In the genomic region with DNA sequence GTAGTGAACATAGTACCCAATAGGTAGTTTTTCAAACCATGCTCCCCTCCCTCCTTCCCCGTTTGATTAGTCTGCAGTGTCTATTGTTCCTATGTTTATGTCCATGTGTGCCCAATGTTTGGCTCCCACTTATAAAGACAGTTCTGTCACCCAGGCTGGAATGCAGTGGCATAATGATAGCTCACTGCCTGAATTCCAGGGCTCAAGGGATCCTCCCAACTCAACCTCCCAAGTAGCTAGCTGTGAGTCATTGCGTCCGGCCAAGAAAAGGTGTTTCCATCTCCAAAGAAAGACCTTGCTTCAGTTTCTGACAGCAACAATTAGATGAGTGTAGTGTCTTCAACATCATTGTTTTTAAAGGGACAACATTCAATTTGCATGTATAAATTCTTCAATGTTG, we compare ENCODE assay signal across 26 cellular contexts.
A peak's percentile ranks its signal among the peaks of the same experiment; 100 is the strongest.
DNase-seq lines count a peak whose midpoint lies in the region; ATAC-seq, FAIRE-seq and TF ChIP-seq lines count a peak whose summit lies in the region.
"Had no signal": no experiment of that assay in that cellular context is flagged by ENCODE, and none has a peak within 500 bp of the region (broad histone marks: within the 10 kb centered on the region; RNA-seq: fewer than 3 reads in every experiment).

No MANE protein-coding gene starts in this region.

- no peak overlapping the region for H3K27ac ChIP-seq in HEK293 (ENCODE audit: extremely low read depth, low read depth, low read length)
- no peak overlapping the region for H3K27ac ChIP-seq in H1 (ENCODE audit: low read depth, low read length)
- H3K27ac ChIP-seq in ascending aorta: no peak overlapping the region
- no peak overlapping the region for H3K27ac ChIP-seq in naive thymus-derived CD4-positive, alpha-beta T cell (ENCODE audit: low read depth, low read length)
- H3K27ac ChIP-seq: A549; BLaER1 treated with 17β-estradiol and CSF1 and Interleukin-3, amounts not matched to agents 10 nM and 100 nM; GM23248 had no signal

- H3K27me3 ChIP-seq in H1 (replicated peaks in 1 of 4; ENCODE audit: control insufficient read depth in 3 of 4, extremely low read depth in 1 of 4, insufficient read depth in 3 of 4, low read length in 3 of 4) (no peaks in the 10 kb centered on the region), ascending aorta (no peaks in the 10 kb centered on the region)
- H3K27me3 ChIP-seq in naive thymus-derived CD4-positive, alpha-beta T cell (ENCODE audit: control insufficient read depth in 2 of 2, insufficient read depth in 2 of 2, low read length in 2 of 2): no peaks in the 10 kb centered on the region
- H3K27me3 ChIP-seq: BLaER1 treated with 17β-estradiol and CSF1 and Interleukin-3, amounts not matched to agents 10 nM and 100 nM had no signal

- H2AK5ac ChIP-seq in H1 (ENCODE audit: low read depth, low read length): no peak overlapping the region

- no peak for TF ChIP-seq POLR2A in H1 (IDR thresholded peaks at IDR 0.05; ENCODE audit: control extremely low read depth in 1 of 2, low read depth in 2 of 2, low read length in 2 of 2)

- H4K5ac ChIP-seq in H1 (ENCODE audit: insufficient read length, low read depth, low read length): no peak overlapping the region

- no peaks in the 10 kb centered on the region for H3K4me1 Mint-ChIP-seq in naive thymus-derived CD4-positive, alpha-beta T cell
- H3K4me1 Mint-ChIP-seq: CD14-positive monocyte; CD8-positive, alpha-beta memory T cell; H9 had no signal

- H3K18ac ChIP-seq in H1 (ENCODE audit: extremely low read depth, low read length): no peak overlapping the region

- no peak overlapping the region for H3K4me3 Mint-ChIP-seq in naive thymus-derived CD4-positive, alpha-beta T cell
- H3K4me3 Mint-ChIP-seq: CD14-positive monocyte; CD4-positive, alpha-beta T cell; CD8-positive, alpha-beta memory T cell; H9; HFFc6 had no signal

- WGBS in H1 (ENCODE audit: extremely low coverage in 1 of 2, insufficient coverage in 1 of 2, insufficient read length in 1 of 2, insufficient replicate concordance in 2 of 2, low coverage in 1 of 2, low lambda C conversion rate in 2 of 2, missing lambda C conversion rate in 1 of 2), 2 experiments: 98% methylated on average over 3 of the region's 3 CpGs; no CpG with 5 or more reads in 1 of the 2 experiments

- H3K27ac Mint-ChIP-seq in naive thymus-derived CD4-positive, alpha-beta T cell: no peak overlapping the region
- H3K27ac Mint-ChIP-seq: CD14-positive monocyte; CD4-positive, alpha-beta T cell; CD8-positive, alpha-beta memory T cell; HFFc6 had no signal

- no peak overlapping the region for H4K91ac ChIP-seq in H1 (replicated peaks; ENCODE audit: insufficient read length, low read length)

- H2BK5ac ChIP-seq in H1 (ENCODE audit: low read depth, low read length): no peak overlapping the region

- H3K9ac ChIP-seq in H1 (replicated peaks in 1 of 4; ENCODE audit: extremely low read depth in 1 of 4, low read depth in 3 of 4, low read length in 3 of 4): no peak overlapping the region
- H3K9ac ChIP-seq: BLaER1 treated with 17β-estradiol and CSF1 and Interleukin-3, amounts not matched to agents 10 nM and 100 nM; GM23248 had no signal

- no peak overlapping the region for H4K8ac ChIP-seq in H1 (ENCODE audit: extremely low read depth, insufficient read depth, low read length)

- H3K56ac ChIP-seq in H1 (replicated peaks; ENCODE audit: insufficient read length, low read depth, low read length): no peak overlapping the region

- CTCF ChIA-PET in HEK293 (lab: Yijun Ruan, JAX) (no interaction called here), H1 (lab: Charles Lee; ENCODE audit: partially characterized antibody) (interaction anchor here (0.8 to 1.3 kb wide), 2 partner anchors 13 to 64 kb away, joined by 3 to 5 read pairs; no protein-coding TSS in a partner anchor)
- CTCF ChIA-PET in naive thymus-derived CD4-positive, alpha-beta T cell (lab: Charles Lee): no interaction called here

- no peaks in the 10 kb centered on the region for H3K79me2 ChIP-seq in H1 (ENCODE audit: control insufficient read depth in 1 of 2, insufficient read depth in 2 of 2, low read length in 2 of 2)

- no peak overlapping the region for H2BK12ac ChIP-seq in H1 (ENCODE audit: low read depth, low read length)

- H3K36me3 ChIP-seq in HEK293 (ENCODE audit: control insufficient read depth in 2 of 2, insufficient read depth in 1 of 2, low read length in 2 of 2): no peaks in the 10 kb centered on the region
- no peaks in the 10 kb centered on the region for H3K36me3 ChIP-seq in H1 (ENCODE audit: control insufficient read depth in 2 of 4, insufficient read depth in 4 of 4, low read length in 3 of 4)
- no peaks in the 10 kb centered on the region for H3K36me3 ChIP-seq in ascending aorta
- H3K36me3 ChIP-seq in naive thymus-derived CD4-positive, alpha-beta T cell (ENCODE audit: control insufficient read depth in 2 of 3, insufficient read depth in 3 of 3, low read length in 3 of 3): no peaks in the 10 kb centered on the region
- H3K36me3 ChIP-seq: BE2C; BLaER1 treated with 17β-estradiol and CSF1 and Interleukin-3, amounts not matched to agents 10 nM and 100 nM had no signal

- no peak overlapping the region for H3K23ac ChIP-seq in H1 (ENCODE audit: insufficient read length)

- no peaks in the 10 kb centered on the region for H3K23me2 ChIP-seq in H1 (ENCODE audit: low read depth, low read length)

- no peak overlapping the region for H3K4me2 ChIP-seq in H1 (ENCODE audit: insufficient read depth in 1 of 2, low read depth in 2 of 2, low read length in 2 of 2)
- H3K4me2 ChIP-seq: A549; BLaER1 treated with 17β-estradiol and CSF1 and Interleukin-3, amounts not matched to agents 10 nM and 100 nM had no signal

- no peak overlapping the region for H3K14ac ChIP-seq in H1 (ENCODE audit: insufficient read length)

- H3K4me1 ChIP-seq in HEK293 (ENCODE audit: control insufficient read depth, insufficient read depth, low read length): peaks cover 10% of the 10 kb centered on the region
- no peaks in the 10 kb centered on the region for H3K4me1 ChIP-seq in H1 (replicated peaks in 1 of 4; ENCODE audit: control insufficient read depth in 3 of 4, insufficient read depth in 4 of 4, low read length in 3 of 4)
- H3K4me1 ChIP-seq in ascending aorta: no peaks in the 10 kb centered on the region
- no peaks in the 10 kb centered on the region for H3K4me1 ChIP-seq in naive thymus-derived CD4-positive, alpha-beta T cell (ENCODE audit: control insufficient read depth in 2 of 2, insufficient read depth in 2 of 2, low read length in 2 of 2)
- H3K4me1 ChIP-seq: A549; BE2C; BLaER1 treated with 17β-estradiol and CSF1 and Interleukin-3, amounts not matched to agents 10 nM and 100 nM had no signal

- no peak for TF ChIP-seq EP300 in H1 (IDR thresholded peaks at IDR 0.05; ENCODE audit: borderline replicate concordance in 1 of 2, low read depth in 2 of 2, low read length in 2 of 2)

- H3K9me3 ChIP-seq in HEK293 (ENCODE audit: control insufficient read depth, insufficient read depth, low read depth, low read length): no peaks in the 10 kb centered on the region
- H3K9me3 ChIP-seq in H1 (ENCODE audit: insufficient read depth in 2 of 2, low read depth in 1 of 2, low read length in 1 of 2): no peaks in the 10 kb centered on the region
- H3K9me3 ChIP-seq in ascending aorta: no peaks in the 10 kb centered on the region
- no peaks in the 10 kb centered on the region for H3K9me3 ChIP-seq in naive thymus-derived CD4-positive, alpha-beta T cell (ENCODE audit: control insufficient read depth in 2 of 3, low read length in 3 of 3)
- H3K9me3 ChIP-seq: A549; BE2C; BLaER1 treated with 17β-estradiol and CSF1 and Interleukin-3, amounts not matched to agents 10 nM and 100 nM had no signal

- H3K27me3 Mint-ChIP-seq in naive thymus-derived CD4-positive, alpha-beta T cell: peaks cover 0 to 3% (median 0%) of the 10 kb centered on the region in 5 donors
- H3K27me3 Mint-ChIP-seq: CD4-positive, alpha-beta T cell; CD8-positive, alpha-beta memory T cell had no signal

- ATAC-seq in naive thymus-derived CD4-positive, alpha-beta T cell: no peak
- ATAC-seq: A549, HCT116 had no signal

- intact Hi-C loops in ascending aorta (cut with DNase I): no loop called here
- intact Hi-C loops in naive thymus-derived CD4-positive, alpha-beta T cell (cut with micrococcal nuclease): no loop called here

- FAIRE-seq in H1 (lab: Jason Lieb, UNC) (no peak), urothelium cell line (lab: Jason Lieb, UNC) (no peak)
- FAIRE-seq: A549, D721Med, GM12891, GM18507 had no signal

- no peaks in the 10 kb centered on the region for H4K20me1 ChIP-seq in H1 (replicated peaks in 1 of 2; ENCODE audit: control insufficient read depth in 1 of 2, insufficient read depth in 2 of 2, low read length in 2 of 2)
- H4K20me1 ChIP-seq: BLaER1 treated with 17β-estradiol and CSF1 and Interleukin-3, amounts not matched to agents 10 nM and 100 nM had no signal

- H2BK20ac ChIP-seq in H1 (ENCODE audit: low read length): no peak overlapping the region

- H3K36me3 Mint-ChIP-seq in naive thymus-derived CD4-positive, alpha-beta T cell: no peaks in the 10 kb centered on the region
- H3K36me3 Mint-ChIP-seq: CD14-positive monocyte; CD8-positive, alpha-beta memory T cell had no signal

- peaks cover 0 to 9% (median 0%) of the 10 kb centered on the region in 11 donors for H3K9me3 Mint-ChIP-seq in naive thymus-derived CD4-positive, alpha-beta T cell
- H3K9me3 Mint-ChIP-seq: HFFc6 had no signal

- H2BK120ac ChIP-seq in H1 (replicated peaks; ENCODE audit: low read depth, low read length): no peak overlapping the region

- H3K79me1 ChIP-seq in H1 (ENCODE audit: low read depth, low read length): no peaks in the 10 kb centered on the region

- H2AFZ ChIP-seq in H1 (ENCODE audit: low read length): no peak overlapping the region
- H2AFZ ChIP-seq: GM23248 had no signal

- DNase-seq in RPMI7951 (ENCODE audit: low read depth): peak; percentile 5
- DNase-seq in H1 (ENCODE audit: low read depth in 1 of 2, low spot score in 2 of 2): peak in 1 of 2 experiments; percentile 3
- peak; percentile 4 for DNase-seq in urothelium cell line (ENCODE audit: low spot score)
- DNase-seq in ascending aorta (ENCODE audit: low spot score in 2 of 2): no peak
- DNase-seq in NOMO-1 treated with DMSO at 0.1 percent for 48 hours (lab: John Stamatoyannopoulos, UW; ENCODE audit: unreplicated experiment): no peak
- DNase-seq in naive thymus-derived CD4-positive, alpha-beta T cell: no peak
- DNase-seq: 8988T; ACHN; AML-193; BE2C; CD4-positive, alpha-beta T cell; CD8-positive, alpha-beta memory T cell; DMS 273 treated with DMSO at 0.1 percent for 48 hours; DMS79; GF-D8; GM23248; H9; HFFc6 had no signal

- no peak overlapping the region for H3K4me3 ChIP-seq in HEK293 (ENCODE audit: low read depth, low read length)
- no peak overlapping the region for H3K4me3 ChIP-seq in H1 (ENCODE audit: extremely low read depth in 1 of 4, insufficient read depth in 2 of 4, low read depth in 3 of 4, low read length in 4 of 4)
- H3K4me3 ChIP-seq in ascending aorta: no peak overlapping the region
- H3K4me3 ChIP-seq in naive thymus-derived CD4-positive, alpha-beta T cell (ENCODE audit: low read length): no peak overlapping the region
- H3K4me3 ChIP-seq: A549; BLaER1 treated with 17β-estradiol and CSF1 and Interleukin-3, amounts not matched to agents 10 nM and 100 nM; GM23248 had no signal

- TF ChIP-seq RAD21 in H1 (IDR thresholded peaks at IDR 0.05 in 1 of 2, conservative IDR thresholded peaks at IDR 0.05 in 1 of 2; ENCODE audit: low read depth in 2 of 2, low read length in 2 of 2): no peak

- H3K4ac ChIP-seq in H1 (replicated peaks; ENCODE audit: insufficient read length, low read depth, low read length): no peak overlapping the region

- TF ChIP-seq CTCF in HEK293 (tag by site-specific recombination; IDR thresholded peaks at IDR 0.05) (no peak), H1 (IDR thresholded peaks at IDR 0.05; ENCODE audit: control extremely low read depth in 1 of 3, insufficient read depth in 1 of 3, low read depth in 1 of 3, low read length in 3 of 3) (no peak), ascending aorta (IDR thresholded peaks at IDR 0.05) (no peak)

- POLR2A ChIA-PET in HEK293 (lab: Yijun Ruan, JAX) (no interaction called here), H1 (lab: Charles Lee; ENCODE audit: partially characterized antibody) (no interaction called here)
- POLR2A ChIA-PET in naive thymus-derived CD4-positive, alpha-beta T cell (lab: Charles Lee): no interaction called here

- H2BK15ac ChIP-seq in H1 (ENCODE audit: low read length): no peak overlapping the region

Comparison
In these comparisons a context has a peak if more than half of its experiments do, and no peak if none do; other contexts are left out.
1. DNase-seq: peak in RPMI7951 (single experiment) and urothelium cell line (single experiment); none in ascending aorta (0 of 2), NOMO-1 treated with DMSO at 0.1 percent for 48 hours (single experiment) and naive thymus-derived CD4-positive, alpha-beta T cell (0 of 9).